20 cellular contexts compared by ENCODE assay signal in the genomic region with DNA sequence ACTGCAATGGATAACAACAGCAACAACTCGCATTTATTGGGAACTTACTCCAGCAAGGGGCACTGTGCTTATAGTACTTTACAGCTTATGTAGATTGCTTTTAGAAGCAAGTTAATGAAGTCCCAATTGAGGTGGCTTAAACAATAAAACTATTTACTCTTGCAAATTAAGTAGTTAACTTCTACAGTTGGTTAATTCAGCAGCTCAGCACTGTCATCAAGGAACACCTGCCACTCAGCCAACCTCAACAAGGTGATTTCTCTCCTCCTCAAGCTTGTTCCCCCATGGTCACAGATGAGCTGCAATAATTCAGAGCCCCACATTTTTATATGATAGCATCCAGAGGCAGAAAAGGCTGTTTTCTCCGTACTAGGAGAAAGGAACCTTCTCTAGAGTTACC.
A peak's percentile ranks its signal among the peaks of the same experiment; 100 is the strongest.
DNase-seq lines count a peak whose midpoint lies in the region; ATAC-seq lines count a peak whose summit lies in the region.
"Had no signal": no experiment of that assay in that cellular context is flagged by ENCODE, and none has a peak within 500 bp of the region (broad histone marks: within the 10 kb centered on the region; RNA-seq: fewer than 3 reads in every experiment).

No MANE protein-coding gene starts in this region.

- no peaks in the 10 kb centered on the region for H3K9me3 Mint-ChIP-seq in activated naive CD8-positive, alpha-beta T cell (ENCODE audit: low read depth)
- no peaks in the 10 kb centered on the region for H3K9me3 Mint-ChIP-seq in activated naive CD8-positive, alpha-beta T cell treated with anti-CD3 and anti-CD28 coated beads, Interleukin-2, amount 50 U/mL, for 24 hours
- H3K9me3 Mint-ChIP-seq in naive thymus-derived CD8-positive, alpha-beta T cell: no peaks in the 10 kb centered on the region

- no peaks in the 10 kb centered on the region for H3K9me3 ChIP-seq in HUES64 (ENCODE audit: insufficient read depth, low read depth, low read length)
- H3K9me3 ChIP-seq: BLaER1 treated with 17β-estradiol and CSF1 and Interleukin-3, amounts not matched to agents 10 nM and 100 nM had no signal

- H3K27ac Mint-ChIP-seq in activated naive CD8-positive, alpha-beta T cell: peak overlapping the region; percentile 47
- no peak overlapping the region for H3K27ac Mint-ChIP-seq in activated naive CD8-positive, alpha-beta T cell treated with anti-CD3 and anti-CD28 coated beads, Interleukin-2, amount 50 U/mL, for 24 hours
- peak overlapping the region in 7 of 10 donors; percentile 2 to 77 (median 52) for H3K27ac Mint-ChIP-seq in naive thymus-derived CD8-positive, alpha-beta T cell

- no peak overlapping the region for H3K4me3 ChIP-seq in HUES64 (ENCODE audit: low read length)
- H3K4me3 ChIP-seq: BLaER1 treated with 17β-estradiol and CSF1 and Interleukin-3, amounts not matched to agents 10 nM and 100 nM; K562; SK-N-MC had no signal

- H3K36me3 ChIP-seq in HUES64 (ENCODE audit: insufficient read depth, low read length): peaks cover 54% of the 10 kb centered on the region

- H3K36me3 Mint-ChIP-seq in activated naive CD8-positive, alpha-beta T cell: peaks cover 3% of the 10 kb centered on the region
- H3K36me3 Mint-ChIP-seq in activated naive CD8-positive, alpha-beta T cell treated with anti-CD3 and anti-CD28 coated beads, Interleukin-2, amount 50 U/mL, for 24 hours (ENCODE audit: low read depth): peaks cover 34% of the 10 kb centered on the region
- H3K36me3 Mint-ChIP-seq in naive thymus-derived CD8-positive, alpha-beta T cell: peaks cover 0 to 76% (median 22%) of the 10 kb centered on the region in 3 donors

- no peaks in the 10 kb centered on the region for H3K4me1 Mint-ChIP-seq in activated naive CD8-positive, alpha-beta T cell (ENCODE audit: low read depth)
- no peaks in the 10 kb centered on the region for H3K4me1 Mint-ChIP-seq in activated naive CD8-positive, alpha-beta T cell treated with anti-CD3 and anti-CD28 coated beads, Interleukin-2, amount 50 U/mL, for 24 hours
- peaks cover 0 to 4% (median 2%) of the 10 kb centered on the region in 4 donors for H3K4me1 Mint-ChIP-seq in naive thymus-derived CD8-positive, alpha-beta T cell

- peak overlapping the region; percentile 11; the same call in 1 of the 2 replicates for H3K27ac ChIP-seq in HUES64 (ENCODE audit: low read depth, low read length)
- H3K27ac ChIP-seq: BLaER1 treated with 17β-estradiol and CSF1 and Interleukin-3, amounts not matched to agents 10 nM and 100 nM; SK-N-MC had no signal

- no peaks in the 10 kb centered on the region for H3K27me3 ChIP-seq in HUES64 (ENCODE audit: insufficient read depth, low read length)
- H3K27me3 ChIP-seq: BLaER1 treated with 17β-estradiol and CSF1 and Interleukin-3, amounts not matched to agents 10 nM and 100 nM had no signal

- H3K4me1 ChIP-seq in HUES64 (ENCODE audit: insufficient read depth, low read length): peaks cover 5% of the 10 kb centered on the region; the same call in 1 of the 2 replicates

- H3K27me3 Mint-ChIP-seq in activated naive CD8-positive, alpha-beta T cell: no peaks in the 10 kb centered on the region
- H3K27me3 Mint-ChIP-seq in activated naive CD8-positive, alpha-beta T cell treated with anti-CD3 and anti-CD28 coated beads, Interleukin-2, amount 50 U/mL, for 24 hours: no peaks in the 10 kb centered on the region
- H3K27me3 Mint-ChIP-seq in naive thymus-derived CD8-positive, alpha-beta T cell: no peaks in the 10 kb centered on the region

- DNase-seq in activated naive CD8-positive, alpha-beta T cell treated with anti-CD3 and anti-CD28 coated beads, Interleukin-2, amount 50 U/mL, for 24 hours: no peak
- peak; percentile 47 for DNase-seq in NCI-H82 (lab: John Stamatoyannopoulos, UW)
- no peak for DNase-seq in naive thymus-derived CD8-positive, alpha-beta T cell
- DNase-seq in NCI-H2196 (lab: John Stamatoyannopoulos, UW; ENCODE audit: unreplicated experiment): no peak
- no peak for DNase-seq in mucosa of gallbladder (ENCODE audit: low spot score)
- DNase-seq: DMS79, NCI-H1092 treated with DMSO at 0.1 percent for 48 hours, NCI-H187, NCI-H2107, NCI-H345, NCI-H524 treated with DMSO at 0.1 percent for 48 hours, OCI-M1, Right ventricle myocardium superior had no signal

- H3K4me3 Mint-ChIP-seq in activated naive CD8-positive, alpha-beta T cell: no peak overlapping the region
- H3K4me3 Mint-ChIP-seq in activated naive CD8-positive, alpha-beta T cell treated with anti-CD3 and anti-CD28 coated beads, Interleukin-2, amount 50 U/mL, for 24 hours: no peak overlapping the region
- no peak overlapping the region for H3K4me3 Mint-ChIP-seq in naive thymus-derived CD8-positive, alpha-beta T cell

- ATAC-seq in activated naive CD8-positive, alpha-beta T cell treated with anti-CD3 and anti-CD28 coated beads, Interleukin-2, amount 50 U/mL, for 24 hours: no peak
- no peak for ATAC-seq in naive thymus-derived CD8-positive, alpha-beta T cell
- no peak for ATAC-seq in GM21367 (IDR thresholded peaks at IDR 0.05; ENCODE audit: unreplicated experiment)
- ATAC-seq: HCT116, K562 had no signal

- WGBS in HUES64: 92% methylated on average over 2 of the region's 2 CpGs

- H3K9ac ChIP-seq in HUES64 (ENCODE audit: low read depth, low read length): no peak overlapping the region
- H3K9ac ChIP-seq: BLaER1 treated with 17β-estradiol and CSF1 and Interleukin-3, amounts not matched to agents 10 nM and 100 nM had no signal

- POLR2A ChIA-PET in naive thymus-derived CD8-positive, alpha-beta T cell (lab: Charles Lee): no interaction called here
